18 cellular contexts compared by ENCODE assay signal in genomic region chr14:104931323-104931770, GRCh38. TPM values are rescaled to one million over a fixed set of nuclear protein-coding genes. Genes with fewer than 3 reads are reported as not detected.
"Had no signal": no experiment of that assay in that cellular context is flagged by ENCODE, and none has a peak within 500 bp of the region (broad histone marks: within the 10 kb centered on the region; RNA-seq: fewer than 3 reads in every experiment).

No MANE protein-coding gene starts in this region.

- H3K9me3 ChIP-seq: esophagus squamous epithelium, transverse colon had no signal

- DNase-seq: activated CD4-positive, alpha-beta T cell treated with anti-CD3 and anti-CD28 coated beads, Interleukin-2, amount 50 U/mL, for 1 hour; activated CD4-positive, CD25-positive, alpha-beta regulatory T cell; activated CD8-positive, alpha-beta memory T cell treated with anti-CD3 and anti-CD28 coated beads for 24 hours; activated naive CD4-positive, alpha-beta T cell treated with anti-CD3 and anti-CD28 coated beads for 36 hours; activated naive CD8-positive, alpha-beta T cell treated with anti-CD3 and anti-CD28 coated beads, Interleukin-2, amount 50 U/mL, for 24 hours; activated T-cell treated with anti-CD3 and anti-CD28 coated beads for 4 hours; cortex of kidney; effector CD4-positive, alpha-beta T cell; esophagus squamous epithelium; hippocampal formation; left ventricle myocardium superior; mesenchymal stem cell; nucleus accumbens; stimulated activated naive CD8-positive, alpha-beta T cell treated with anti-CD3 and anti-CD28 coated beads, Interleukin-15, Interleukin-2, amounts not matched to agents 100 U/mL and 50 U/mL, for 24 hours; transverse colon had no signal

- H3K36me3 ChIP-seq: esophagus squamous epithelium, transverse colon had no signal

- H3K4me3 ChIP-seq: transverse colon had no signal

- ATAC-seq: activated naive CD8-positive, alpha-beta T cell treated with anti-CD3 and anti-CD28 coated beads, Interleukin-2, amount 50 U/mL, for 24 hours; natural killer cell treated with Interleukin-12 subunit alpha and Interleukin-12 subunit beta and Interleukin-15 and Interleukin-18, amount 100 ng/mL, for 72 hours; stimulated activated naive CD8-positive, alpha-beta T cell treated with anti-CD3 and anti-CD28 coated beads, Interleukin-15, Interleukin-2, amounts not matched to agents 100 U/mL and 50 U/mL, for 24 hours had no signal

- H3K27ac ChIP-seq: transverse colon had no signal

RNA-seq across cellular contexts. Expression of gene PLD4, which starts 6.7 kb away (rescaled TPM):
- total RNA-seq: activated naive CD4-positive, alpha-beta T cell treated with anti-CD3 and anti-CD28 coated beads for 36 hours; fibroblast of villous mesenchyme; glomerular endothelial cell; natural killer cell treated with Interleukin-12 subunit alpha and Interleukin-12 subunit beta and Interleukin-15 and Interleukin-18, amount 100 ng/mL, for 72 hours had no signal

RNA-seq across cellular contexts. Expression of gene AHNAK2, which starts 46.8 kb away (rescaled TPM):
- total RNA-seq: natural killer cell treated with Interleukin-12 subunit alpha and Interleukin-12 subunit beta and Interleukin-15 and Interleukin-18, amount 100 ng/mL, for 72 hours had no signal
